In genomic region chr4:75561789-75562188, GRCh38 we compare ENCODE assay signal across 19 cellular contexts. TPM values are rescaled to one million over a fixed set of nuclear protein-coding genes. Genes with fewer than 3 reads are reported as not detected.
DNase-seq lines count a peak whose midpoint lies in the region; ATAC-seq and TF ChIP-seq lines count a peak whose summit lies in the region.
"Had no signal": no experiment of that assay in that cellular context is flagged by ENCODE, and none has a peak within 500 bp of the region (broad histone marks: within the 10 kb centered on the region; RNA-seq: fewer than 3 reads in every experiment).

No MANE protein-coding gene starts in this region.

- no peaks in the 10 kb centered on the region for H3K36me3 ChIP-seq in PC-3 (ENCODE audit: low read depth, low read length)
- no peaks in the 10 kb centered on the region for H3K36me3 ChIP-seq in mesendoderm (ENCODE audit: control insufficient read depth, insufficient read depth, low read length)
- H3K36me3 ChIP-seq: spleen, transverse colon, WERI-Rb-1 had no signal

- H3K27ac ChIP-seq in PC-3 (ENCODE audit: low read length) (no peak overlapping the region), epithelial cell of prostate (no peak overlapping the region), mesendoderm (ENCODE audit: low read depth, low read length) (no peak overlapping the region)
- H3K27ac ChIP-seq: KMS-11, spleen, transverse colon, WERI-Rb-1 had no signal

- no peak overlapping the region for H3K23ac ChIP-seq in mesendoderm (ENCODE audit: low read length)

- H3K18ac ChIP-seq in mesendoderm (ENCODE audit: low read length): no peak overlapping the region

- H2AFZ ChIP-seq in PC-3 (ENCODE audit: low read length): no peak overlapping the region

- H2BK15ac ChIP-seq in mesendoderm (replicated peaks; ENCODE audit: low read depth): no peak overlapping the region

- H3K4me1 ChIP-seq in PC-3 (ENCODE audit: insufficient read depth, low read length): no peaks in the 10 kb centered on the region
- H3K4me1 ChIP-seq in mesendoderm (ENCODE audit: control insufficient read depth, low read depth, low read length): no peaks in the 10 kb centered on the region
- H3K4me1 ChIP-seq: transverse colon had no signal

- no peaks in the 10 kb centered on the region for H3K79me2 ChIP-seq in PC-3 (ENCODE audit: low read length)
- no peaks in the 10 kb centered on the region for H3K79me2 ChIP-seq in mesendoderm (ENCODE audit: control insufficient read depth, insufficient read depth, low read length)

- H2BK5ac ChIP-seq in mesendoderm (ENCODE audit: low read length): no peak overlapping the region

- no peak for ATAC-seq in PC-3
- ATAC-seq in GM19397 (IDR thresholded peaks at IDR 0.05; ENCODE audit: unreplicated experiment): no peak
- no peak for ATAC-seq in HG02678 (IDR thresholded peaks at IDR 0.05; ENCODE audit: unreplicated experiment)
- ATAC-seq: GM12878; stimulated activated naive B cell treated with anti-CD40 and anti-IgM and Interleukin-4, amounts not matched to agents 10 μg/mL and 1 μg/mL and 100 μg/mL, for 72 hours had no signal

- POLR2A ChIA-PET in PC-3 (lab: Charles Lee; ENCODE audit: unreplicated experiment): no interaction called here

- no peak overlapping the region for H4K8ac ChIP-seq in mesendoderm (ENCODE audit: low read depth, low read length)

- WGBS in mesendoderm (ENCODE audit: extremely low coverage, insufficient coverage, low lambda C conversion rate): no CpG with 5 or more reads among the region's 8 CpGs

- H3K56ac ChIP-seq in mesendoderm (ENCODE audit: low read length): no peak overlapping the region

- H3K9me2 ChIP-seq in PC-3 (replicated peaks; ENCODE audit: low read length): no peaks in the 10 kb centered on the region

- BruUV-seq in PC-3 (replicated peaks; lab: Mats Ljungman, UMichigan): no TSS peak

- H3K79me1 ChIP-seq in mesendoderm (ENCODE audit: low read length): no peaks in the 10 kb centered on the region

- H3F3A ChIP-seq in PC-3 (ENCODE audit: low read length, unreplicated experiment): no peaks in the 10 kb centered on the region

- no peak overlapping the region for H2BK120ac ChIP-seq in mesendoderm (ENCODE audit: low read depth, low read length)

- H3K27me3 ChIP-seq in PC-3 (ENCODE audit: low read length): no peaks in the 10 kb centered on the region
- no peaks in the 10 kb centered on the region for H3K27me3 ChIP-seq in mesendoderm (ENCODE audit: insufficient read depth, low read length, poor library complexity)
- H3K27me3 ChIP-seq: spleen, transverse colon had no signal

- H3K4me2 ChIP-seq in PC-3 (ENCODE audit: low read length) (no peak overlapping the region), mesendoderm (ENCODE audit: low read length) (no peak overlapping the region)
- H3K4me2 ChIP-seq: KMS-11 had no signal

- CTCF ChIA-PET in PC-3 (lab: Charles Lee): no interaction called here

- TF ChIP-seq CTCF in PC-3 (conservative IDR thresholded peaks at IDR 0.05; ENCODE audit: low read depth, low read length): no peak

- H2AK5ac ChIP-seq in mesendoderm (ENCODE audit: low read length): no peak overlapping the region

- no peak overlapping the region for H3K4ac ChIP-seq in mesendoderm (ENCODE audit: low read depth, low read length)

- no peaks in the 10 kb centered on the region for H4K20me1 ChIP-seq in PC-3 (ENCODE audit: low read length)

- no peaks in the 10 kb centered on the region for H3K9me3 ChIP-seq in PC-3 (ENCODE audit: low read length)
- H3K9me3 ChIP-seq: spleen, transverse colon had no signal

- H4K5ac ChIP-seq in mesendoderm (ENCODE audit: low read length): no peak overlapping the region

- H3K4me3 ChIP-seq in PC-3 (ENCODE audit: low read length): no peak overlapping the region
- no peak overlapping the region for H3K4me3 ChIP-seq in mesendoderm (ENCODE audit: low read length)
- H3K4me3 ChIP-seq: GM12878, spleen, transverse colon had no signal

- H3K9ac ChIP-seq in PC-3 (ENCODE audit: low read length): no peak overlapping the region
- H3K9ac ChIP-seq in mesendoderm (ENCODE audit: low read length): no peak overlapping the region
- H3K9ac ChIP-seq: KMS-11 had no signal

- DNase-seq in ELF-1 (ENCODE audit: low read depth, low spot score) (peak; percentile 94), PC-3 (peak; percentile 36), epithelial cell of prostate (ENCODE audit: low read depth, low spot score) (peak; percentile 20), mesendoderm (peak; percentile 96), H4 (ENCODE audit: low spot score) (no peak), cortex of kidney (lab: John Stamatoyannopoulos, UW) (no peak)
- DNase-seq: amniotic stem cell; NCI-H1417 treated with DMSO at 0.1 percent for 48 hours; NCI-H345; spleen; stimulated activated naive B cell treated with anti-CD40 and anti-IgM and Interleukin-4, amounts not matched to agents 10 μg/mL and 1 μg/mL and 100 μg/mL, for 72 hours; transverse colon; WERI-Rb-1 had no signal

- intact Hi-C loops in PC-3 (cut with micrococcal nuclease): no loop called here

RNA-seq across cellular contexts. Expression of gene ODAPH, which starts 5.9 kb away (rescaled TPM):
- total RNA-seq in PC-3 (2014; rRNA removed): not detected in 2 replicates
- 0.06 TPM for polyA plus RNA-seq in mesendoderm (2013, experiment 1 of 2)
- polyA plus RNA-seq in mesendoderm (2013, experiment 2 of 2): not detected
- total RNA-seq in H4 (2014; rRNA removed; shearing (Covaris generic)): 0.12 and 0.19 TPM in 2 replicates
- total RNA-seq: endothelial cell of umbilical vein, G401, spleen, transverse colon had no signal
- polyA plus RNA-seq: endothelial cell of umbilical vein had no signal

RNA-seq across cellular contexts. Expression of gene THAP6, which starts 47.5 kb away (rescaled TPM):
- total RNA-seq in PC-3 (2014; rRNA removed): 5.2 and 8.7 TPM in 2 replicates
- 5.4 TPM for polyA plus RNA-seq in mesendoderm (2013, experiment 1 of 2)
- polyA plus RNA-seq in mesendoderm (2013, experiment 2 of 2): 5.1 TPM
- total RNA-seq in H4 (2014; rRNA removed; shearing (Covaris generic)): 8.1 and 11.7 TPM in 2 replicates

RNA-seq across cellular contexts. Expression of gene RCHY1, which starts 47.6 kb away (rescaled TPM):
- total RNA-seq in PC-3 (2014; rRNA removed): 14.3 and 18.2 TPM in 2 replicates
- 60.1 TPM for polyA plus RNA-seq in mesendoderm (2013, experiment 1 of 2)
- 60.4 TPM for polyA plus RNA-seq in mesendoderm (2013, experiment 2 of 2)
- total RNA-seq in H4 (2014; rRNA removed; shearing (Covaris generic)): 23.4 and 34.3 TPM in 2 replicates

Comparison
In these comparisons a context has a peak if more than half of its experiments do, and no peak if none do; other contexts are left out.
1. DNase-seq: peak in ELF-1 (single experiment), PC-3 (single experiment), epithelial cell of prostate (single experiment) and mesendoderm (single experiment); none in H4 (single experiment) and cortex of kidney (single experiment).